Comparison of ENCODE assay signal across 11 cellular contexts in genomic region chr11:118845369-118845768, GRCh38. TPM values are rescaled to one million over a fixed set of nuclear protein-coding genes. Genes with fewer than 3 reads are reported as not detected.
DNase-seq lines count a peak whose midpoint lies in the region; ATAC-seq and TF ChIP-seq lines count a peak whose summit lies in the region.
"Had no signal": no experiment of that assay in that cellular context is flagged by ENCODE, and none has a peak within 500 bp of the region (broad histone marks: within the 10 kb centered on the region; RNA-seq: fewer than 3 reads in every experiment).

No MANE protein-coding gene starts in this region.

- DNase-seq in natural killer cell treated with Interleukin-12 subunit alpha and Interleukin-12 subunit beta and Interleukin-15 and Interleukin-18, amount 100 ng/mL, for 72 hours (ENCODE audit: low spot score): no peak
- DNase-seq in natural killer cell: no peak
- DNase-seq in PC-9: peak; percentile 8 to 84
- DNase-seq in epithelial cell of esophagus (ENCODE audit: low read depth): peak; percentile 89
- DNase-seq in stimulated activated naive CD8-positive, alpha-beta T cell treated with anti-CD3 and anti-CD28 coated beads, Interleukin-15, Interleukin-2, amounts not matched to agents 100 U/mL and 50 U/mL, for 24 hours: peak; percentile 6
- DNase-seq in NCI-H2196 (lab: John Stamatoyannopoulos, UW; ENCODE audit: unreplicated experiment): no peak
- DNase-seq in NCI-H2227 treated with DMSO at 0.1 percent for 48 hours (lab: John Stamatoyannopoulos, UW): no peak
- DNase-seq: CD4-positive, alpha-beta memory T cell had no signal

- H3K36me3 ChIP-seq in PC-9 (ENCODE audit: low read depth): no peaks in the 10 kb centered on the region

- no peak overlapping the region for H3K4me3 ChIP-seq in PC-9
- H3K4me3 ChIP-seq in epithelial cell of esophagus (ENCODE audit: low read length): no peak overlapping the region

- H3K4me1 ChIP-seq in PC-9 (replicated peaks; ENCODE audit: insufficient read depth): peaks cover 19% of the 10 kb centered on the region

- no peaks in the 10 kb centered on the region for H3K9me3 ChIP-seq in PC-9 (ENCODE audit: insufficient read depth, low read depth)

- intact Hi-C loops in natural killer cell (cut with micrococcal nuclease) (no loop called here), PC-9 (cut with micrococcal nuclease; ENCODE audit: unreplicated experiment) (no loop called here)

- peaks cover 36 to 43% of the 10 kb centered on the region in 2 donors for H3K4me1 Mint-ChIP-seq in natural killer cell treated with Interleukin-12 subunit alpha and Interleukin-12 subunit beta and Interleukin-15 and Interleukin-18, amount 100 ng/mL, for 72 hours (ENCODE audit: low read depth in 2 of 2)
- H3K4me1 Mint-ChIP-seq in natural killer cell: peaks cover 6 to 16% of the 10 kb centered on the region in 2 donors

- no peaks in the 10 kb centered on the region for H4K20me1 ChIP-seq in PC-9 (ENCODE audit: insufficient read depth)

- H3F3A ChIP-seq in PC-9 (ENCODE audit: insufficient read depth, low read depth): peaks cover 20% of the 10 kb centered on the region

- ATAC-seq in natural killer cell treated with Interleukin-12 subunit alpha and Interleukin-12 subunit beta and Interleukin-15 and Interleukin-18, amount 100 ng/mL, for 72 hours: peak; percentile 81 to 84
- ATAC-seq in natural killer cell (no peak), HG03095 (IDR thresholded peaks at IDR 0.05; ENCODE audit: unreplicated experiment) (no peak)
- ATAC-seq in stimulated activated naive CD8-positive, alpha-beta T cell treated with anti-CD3 and anti-CD28 coated beads, Interleukin-15, Interleukin-2, amounts not matched to agents 100 U/mL and 50 U/mL, for 24 hours: peak; percentile 62

- H3K27me3 ChIP-seq in PC-9 (ENCODE audit: insufficient read depth, low read depth): no peaks in the 10 kb centered on the region

- no peaks in the 10 kb centered on the region for H3K36me3 Mint-ChIP-seq in natural killer cell treated with Interleukin-12 subunit alpha and Interleukin-12 subunit beta and Interleukin-15 and Interleukin-18, amount 100 ng/mL, for 72 hours
- H3K36me3 Mint-ChIP-seq in natural killer cell: no peaks in the 10 kb centered on the region
- H3K36me3 Mint-ChIP-seq: CD4-positive, alpha-beta memory T cell had no signal

- peak overlapping the region; percentile 46 for H3K4me2 ChIP-seq in PC-9
- H3K4me2 ChIP-seq: KMS-11 had no signal

- no peaks in the 10 kb centered on the region for H3K79me2 ChIP-seq in PC-9 (ENCODE audit: low read depth)

- H3K4me3 Mint-ChIP-seq in natural killer cell treated with Interleukin-12 subunit alpha and Interleukin-12 subunit beta and Interleukin-15 and Interleukin-18, amount 100 ng/mL, for 72 hours: peak overlapping the region; percentile 66
- H3K4me3 Mint-ChIP-seq in natural killer cell: no peak overlapping the region
- H3K4me3 Mint-ChIP-seq: CD4-positive, alpha-beta memory T cell; central memory CD8-positive, alpha-beta T cell had no signal

- no peak overlapping the region for H2AFZ ChIP-seq in PC-9

- POLR2A ChIA-PET in PC-9 (lab: Charles Lee; ENCODE audit: unreplicated experiment): interaction anchor here (0.7 kb wide), 2 partner anchors 11 to 50 kb away, joined by 3 read pairs; no protein-coding TSS in a partner anchor

- no peaks in the 10 kb centered on the region for H3K9me3 Mint-ChIP-seq in natural killer cell treated with Interleukin-12 subunit alpha and Interleukin-12 subunit beta and Interleukin-15 and Interleukin-18, amount 100 ng/mL, for 72 hours
- no peaks in the 10 kb centered on the region for H3K9me3 Mint-ChIP-seq in natural killer cell
- H3K9me3 Mint-ChIP-seq: CD4-positive, alpha-beta memory T cell; central memory CD8-positive, alpha-beta T cell had no signal

- no peak for TF ChIP-seq CTCF in natural killer cell (IDR thresholded peaks at IDR 0.05)
- TF ChIP-seq CTCF in PC-9 (conservative IDR thresholded peaks at IDR 0.05): no peak
- TF ChIP-seq CTCF in epithelial cell of esophagus (IDR thresholded peaks at IDR 0.05; ENCODE audit: insufficient read depth, low read depth, low read length, missing control alignments): no peak

- H3K27ac Mint-ChIP-seq in natural killer cell treated with Interleukin-12 subunit alpha and Interleukin-12 subunit beta and Interleukin-15 and Interleukin-18, amount 100 ng/mL, for 72 hours: peak overlapping the region; percentile 83 to 91
- H3K27ac Mint-ChIP-seq in natural killer cell: no peak overlapping the region
- H3K27ac Mint-ChIP-seq: CD4-positive, alpha-beta memory T cell had no signal

- H3K27ac ChIP-seq in PC-9: peak overlapping the region; percentile 44
- H3K27ac ChIP-seq: KMS-11 had no signal

- no peaks in the 10 kb centered on the region for H3K9me2 ChIP-seq in PC-9 (ENCODE audit: insufficient read depth)

- H3K27me3 Mint-ChIP-seq in natural killer cell treated with Interleukin-12 subunit alpha and Interleukin-12 subunit beta and Interleukin-15 and Interleukin-18, amount 100 ng/mL, for 72 hours: no peaks in the 10 kb centered on the region
- no peaks in the 10 kb centered on the region for H3K27me3 Mint-ChIP-seq in natural killer cell (ENCODE audit: low read depth in 2 of 2)
- H3K27me3 Mint-ChIP-seq: CD4-positive, alpha-beta memory T cell; central memory CD8-positive, alpha-beta T cell had no signal

- CTCF ChIA-PET in PC-9 (lab: Charles Lee): interaction anchor here (0.6 to 0.9 kb wide), 2 partner anchors 25 to 163 kb away, joined by 5 to 6 read pairs; no protein-coding TSS in a partner anchor

- BruUV-seq in PC-9 (replicated peaks; lab: Mats Ljungman, UMichigan): no TSS peak

RNA-seq across cellular contexts. Expression of gene CXCR5, which starts 38.3 kb away (rescaled TPM):
- total RNA-seq in natural killer cell treated with Interleukin-12 subunit alpha and Interleukin-12 subunit beta and Interleukin-15 and Interleukin-18, amount 100 ng/mL, for 72 hours: 1 to 10 TPM; 3.1 to 6.3 TPM
- total RNA-seq in natural killer cell: 1 to 10 TPM in 1 of 3 donors, under 1 TPM in 2; 0.56 to 1.3 (median 0.86) TPM
- total RNA-seq in PC-9 (2021): not detected in 2 replicates

RNA-seq across cellular contexts. Expression of gene DDX6, which starts 54.4 kb away (rescaled TPM):
- total RNA-seq in natural killer cell treated with Interleukin-12 subunit alpha and Interleukin-12 subunit beta and Interleukin-15 and Interleukin-18, amount 100 ng/mL, for 72 hours: 100 to 1,000 TPM; 145 to 214 TPM
- total RNA-seq in natural killer cell: 100 to 1,000 TPM; 350 to 369 (median 364) TPM
- 73.1 and 84.4 TPM in 2 replicates for total RNA-seq in PC-9 (2021)

Comparison
In these comparisons a context has a peak if more than half of its experiments do, and no peak if none do; other contexts are left out.
1. ATAC-seq: peak in natural killer cell treated with Interleukin-12 subunit alpha and Interleukin-12 subunit beta and Interleukin-15 and Interleukin-18, amount 100 ng/mL, for 72 hours (2 of 2) and stimulated activated naive CD8-positive, alpha-beta T cell treated with anti-CD3 and anti-CD28 coated beads, Interleukin-15, Interleukin-2, amounts not matched to agents 100 U/mL and 50 U/mL, for 24 hours (single experiment); none in natural killer cell (0 of 3) and HG03095 (single experiment).
2. H3K27ac Mint-ChIP-seq: peak in natural killer cell treated with Interleukin-12 subunit alpha and Interleukin-12 subunit beta and Interleukin-15 and Interleukin-18, amount 100 ng/mL, for 72 hours (2 of 2); none in natural killer cell (0 of 2).
3. DNase-seq: peak in PC-9 (2 of 2), epithelial cell of esophagus (single experiment) and stimulated activated naive CD8-positive, alpha-beta T cell treated with anti-CD3 and anti-CD28 coated beads, Interleukin-15, Interleukin-2, amounts not matched to agents 100 U/mL and 50 U/mL, for 24 hours (single experiment); none in natural killer cell treated with Interleukin-12 subunit alpha and Interleukin-12 subunit beta and Interleukin-15 and Interleukin-18, amount 100 ng/mL, for 72 hours (single experiment), natural killer cell (single experiment), NCI-H2196 (single experiment) and NCI-H2227 treated with DMSO at 0.1 percent for 48 hours (single experiment).